ENCODE assay signal across 1 cellular context in the genomic region with DNA sequence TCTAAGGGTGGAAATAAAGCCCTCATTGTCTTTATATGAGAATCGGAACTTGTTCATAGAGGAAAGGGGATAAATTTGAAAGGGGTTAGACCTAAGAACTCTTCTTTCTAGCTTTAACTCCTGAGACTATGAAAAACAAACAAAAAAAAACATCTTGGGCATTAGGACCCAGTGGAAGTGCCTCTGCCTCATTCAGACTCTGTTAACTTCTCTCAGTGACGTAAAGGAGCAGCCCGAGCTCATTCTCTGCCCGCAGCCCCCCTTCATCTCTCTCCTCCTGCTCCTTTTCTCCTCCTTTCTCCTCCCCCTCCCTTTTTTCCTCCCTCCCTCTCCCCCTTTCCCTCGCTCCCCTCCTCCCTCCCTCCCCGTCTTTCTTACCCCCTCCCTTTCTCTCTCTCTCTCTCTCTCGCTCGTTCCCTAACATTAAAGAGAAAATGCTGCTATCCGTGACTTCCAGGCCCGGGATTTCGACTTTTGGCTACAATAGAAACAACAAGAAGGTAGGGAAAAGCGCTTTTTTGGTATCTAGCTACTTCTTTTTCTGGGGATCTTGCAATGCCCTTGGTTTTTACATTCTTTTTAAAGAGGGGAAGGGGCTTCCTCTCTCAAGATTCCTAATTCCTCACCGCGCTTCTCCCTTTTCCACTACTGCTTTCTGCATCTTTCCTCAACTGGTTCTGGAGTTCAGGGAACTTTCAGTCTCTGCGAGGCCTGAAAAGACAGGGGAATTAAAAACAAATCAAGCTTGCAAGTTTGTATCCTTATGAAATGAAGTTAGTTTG.
TF ChIP-seq lines count a peak whose summit lies in the region.

A gene with protein sequence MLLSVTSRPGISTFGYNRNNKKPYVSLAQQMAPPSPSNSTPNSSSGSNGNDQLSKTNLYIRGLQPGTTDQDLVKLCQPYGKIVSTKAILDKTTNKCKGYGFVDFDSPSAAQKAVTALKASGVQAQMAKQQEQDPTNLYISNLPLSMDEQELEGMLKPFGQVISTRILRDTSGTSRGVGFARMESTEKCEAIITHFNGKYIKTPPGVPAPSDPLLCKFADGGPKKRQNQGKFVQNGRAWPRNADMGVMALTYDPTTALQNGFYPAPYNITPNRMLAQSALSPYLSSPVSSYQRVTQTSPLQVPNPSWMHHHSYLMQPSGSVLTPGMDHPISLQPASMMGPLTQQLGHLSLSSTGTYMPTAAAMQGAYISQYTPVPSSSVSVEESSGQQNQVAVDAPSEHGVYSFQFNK (plus strand): TSS at position 231 of the 782 bp plus-strand sequence. CDS start 204 bp downstream, at position 435.

TF ChIP-seq in liver, 16 proteins besides CTCF, POLR2A, EP300 and RAD21 (continued from another document):
- TF ChIP-seq, protein P1, sequence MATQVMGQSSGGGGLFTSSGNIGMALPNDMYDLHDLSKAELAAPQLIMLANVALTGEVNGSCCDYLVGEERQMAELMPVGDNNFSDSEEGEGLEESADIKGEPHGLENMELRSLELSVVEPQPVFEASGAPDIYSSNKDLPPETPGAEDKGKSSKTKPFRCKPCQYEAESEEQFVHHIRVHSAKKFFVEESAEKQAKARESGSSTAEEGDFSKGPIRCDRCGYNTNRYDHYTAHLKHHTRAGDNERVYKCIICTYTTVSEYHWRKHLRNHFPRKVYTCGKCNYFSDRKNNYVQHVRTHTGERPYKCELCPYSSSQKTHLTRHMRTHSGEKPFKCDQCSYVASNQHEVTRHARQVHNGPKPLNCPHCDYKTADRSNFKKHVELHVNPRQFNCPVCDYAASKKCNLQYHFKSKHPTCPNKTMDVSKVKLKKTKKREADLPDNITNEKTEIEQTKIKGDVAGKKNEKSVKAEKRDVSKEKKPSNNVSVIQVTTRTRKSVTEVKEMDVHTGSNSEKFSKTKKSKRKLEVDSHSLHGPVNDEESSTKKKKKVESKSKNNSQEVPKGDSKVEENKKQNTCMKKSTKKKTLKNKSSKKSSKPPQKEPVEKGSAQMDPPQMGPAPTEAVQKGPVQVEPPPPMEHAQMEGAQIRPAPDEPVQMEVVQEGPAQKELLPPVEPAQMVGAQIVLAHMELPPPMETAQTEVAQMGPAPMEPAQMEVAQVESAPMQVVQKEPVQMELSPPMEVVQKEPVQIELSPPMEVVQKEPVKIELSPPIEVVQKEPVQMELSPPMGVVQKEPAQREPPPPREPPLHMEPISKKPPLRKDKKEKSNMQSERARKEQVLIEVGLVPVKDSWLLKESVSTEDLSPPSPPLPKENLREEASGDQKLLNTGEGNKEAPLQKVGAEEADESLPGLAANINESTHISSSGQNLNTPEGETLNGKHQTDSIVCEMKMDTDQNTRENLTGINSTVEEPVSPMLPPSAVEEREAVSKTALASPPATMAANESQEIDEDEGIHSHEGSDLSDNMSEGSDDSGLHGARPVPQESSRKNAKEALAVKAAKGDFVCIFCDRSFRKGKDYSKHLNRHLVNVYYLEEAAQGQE (IDR thresholded peaks at IDR 0.05) = no peak
- TF ChIP-seq EGR1 (IDR thresholded peaks at IDR 0.05; ENCODE audit: low read depth in 2 of 2) (no peak), RXRA (IDR thresholded peaks at IDR 0.05) (no peak), HNF4G (IDR thresholded peaks at IDR 0.05) (no peak), JUND (IDR thresholded peaks at IDR 0.05) (no peak), HNF4A (conservative IDR thresholded peaks at IDR 0.05) (no peak), NR2F2 (IDR thresholded peaks at IDR 0.05) (no peak)
- TF ChIP-seq, protein P2, sequence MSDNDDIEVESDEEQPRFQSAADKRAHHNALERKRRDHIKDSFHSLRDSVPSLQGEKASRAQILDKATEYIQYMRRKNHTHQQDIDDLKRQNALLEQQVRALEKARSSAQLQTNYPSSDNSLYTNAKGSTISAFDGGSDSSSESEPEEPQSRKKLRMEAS (IDR thresholded peaks at IDR 0.05) = no peak
- TF ChIP-seq, protein P3, sequence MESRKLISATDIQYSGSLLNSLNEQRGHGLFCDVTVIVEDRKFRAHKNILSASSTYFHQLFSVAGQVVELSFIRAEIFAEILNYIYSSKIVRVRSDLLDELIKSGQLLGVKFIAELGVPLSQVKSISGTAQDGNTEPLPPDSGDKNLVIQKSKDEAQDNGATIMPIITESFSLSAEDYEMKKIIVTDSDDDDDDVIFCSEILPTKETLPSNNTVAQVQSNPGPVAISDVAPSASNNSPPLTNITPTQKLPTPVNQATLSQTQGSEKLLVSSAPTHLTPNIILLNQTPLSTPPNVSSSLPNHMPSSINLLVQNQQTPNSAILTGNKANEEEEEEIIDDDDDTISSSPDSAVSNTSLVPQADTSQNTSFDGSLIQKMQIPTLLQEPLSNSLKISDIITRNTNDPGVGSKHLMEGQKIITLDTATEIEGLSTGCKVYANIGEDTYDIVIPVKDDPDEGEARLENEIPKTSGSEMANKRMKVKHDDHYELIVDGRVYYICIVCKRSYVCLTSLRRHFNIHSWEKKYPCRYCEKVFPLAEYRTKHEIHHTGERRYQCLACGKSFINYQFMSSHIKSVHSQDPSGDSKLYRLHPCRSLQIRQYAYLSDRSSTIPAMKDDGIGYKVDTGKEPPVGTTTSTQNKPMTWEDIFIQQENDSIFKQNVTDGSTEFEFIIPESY (IDR thresholded peaks at IDR 0.05) = no peak
